In the genomic region with DNA sequence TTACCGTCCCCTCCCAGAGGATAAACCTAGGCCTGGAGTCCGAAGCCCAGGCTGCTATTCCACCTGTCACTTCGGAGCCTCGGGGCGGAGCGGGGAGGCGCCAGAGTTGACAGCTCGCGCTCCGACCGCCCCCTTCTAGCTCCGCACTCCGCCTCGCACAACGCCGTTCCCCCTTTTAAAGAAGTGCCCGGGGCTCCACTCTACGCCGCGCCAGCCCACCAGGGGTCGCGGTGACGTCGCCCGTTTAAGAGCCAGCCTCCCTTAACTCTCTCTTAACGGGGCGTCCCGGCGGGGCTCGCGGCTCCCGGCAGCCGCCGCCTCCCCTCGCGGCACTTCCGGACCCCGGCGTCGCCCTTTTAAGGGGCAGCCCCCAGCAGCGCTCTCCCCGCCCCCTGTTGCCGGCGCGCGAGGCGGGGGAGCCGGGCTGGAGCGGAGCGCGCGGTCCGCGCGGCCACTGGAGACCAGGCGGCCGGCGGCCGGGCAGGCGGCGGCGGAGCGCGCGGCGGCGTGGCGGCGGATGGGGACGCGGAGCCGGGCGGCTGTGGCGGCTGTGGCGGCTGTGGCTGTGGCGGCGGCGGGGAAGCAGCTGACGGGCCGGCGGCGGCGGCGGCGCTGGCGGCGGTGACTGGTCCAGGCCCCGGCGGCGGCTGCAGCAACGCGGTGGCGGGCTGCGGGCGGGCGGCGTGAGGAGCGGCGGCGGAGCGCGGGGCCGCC, we compare ENCODE assay signal across 8 cellular contexts. TPM values are rescaled to one million over a fixed set of nuclear protein-coding genes. Genes with fewer than 3 reads are reported as not detected.
A peak's percentile ranks its signal among the peaks of the same experiment; 100 is the strongest.
DNase-seq lines count a peak whose midpoint lies in the region; ATAC-seq and TF ChIP-seq lines count a peak whose summit lies in the region.

A gene (plus strand): TSS at position 454 of the 714 bp plus-strand sequence. CDS start 364 bp downstream, outside the sequence.

- DNase-seq in Daoy (ENCODE audit: low read depth) (peak; percentile 92), Kasumi-1 (lab: John Stamatoyannopoulos, UW) (peak; percentile 84 to 90), RPMI7951 (ENCODE audit: low read depth) (peak; percentile 91), fibroblast of mammary gland (ENCODE audit: low read depth) (peak; percentile 77)
- DNase-seq in activated T-helper 1 cell treated with anti-CD3 and anti-CD28 coated beads, Interleukin-12 subunit alpha, Interleukin-12 subunit beta, Interleukin-2, Interleukin-4 antibody, amounts not matched to agents 30 ng/mL and 10 ng/mL and 1 ng/mL, durations not matched to agents 14 hours and 24 hours and 36 hours (ENCODE audit: low spot score): peak; percentile 83
- peak; percentile 85 to 94 (median 91) for DNase-seq in naive thymus-derived CD8-positive, alpha-beta T cell
- DNase-seq in stimulated activated naive CD4-positive, alpha-beta T cell (lab: John Stamatoyannopoulos, UW): peak; percentile 83 to 89 (median 86)

- peak; percentile 35 for TF ChIP-seq CTCF in fibroblast of mammary gland (conservative IDR thresholded peaks at IDR 0.05; ENCODE audit: control insufficient read depth, insufficient read depth, low read depth, low read length)

- H3K4me3 Mint-ChIP-seq in activated T-helper 1 cell treated with anti-CD3 and anti-CD28 coated beads, Interleukin-12 subunit alpha, Interleukin-12 subunit beta, Interleukin-2, Interleukin-4 antibody, amounts not matched to agents 30 ng/mL and 10 ng/mL and 1 ng/mL, durations not matched to agents 14 hours and 24 hours and 36 hours: peak within 1 kb of the TSS; percentile 83
- H3K4me3 Mint-ChIP-seq in naive thymus-derived CD8-positive, alpha-beta T cell: peak within 1 kb of the TSS; percentile 71 to 92 (median 82)

- no peak within 1 kb of the TSS for H3K27ac Mint-ChIP-seq in activated T-helper 1 cell treated with anti-CD3 and anti-CD28 coated beads, Interleukin-12 subunit alpha, Interleukin-12 subunit beta, Interleukin-2, Interleukin-4 antibody, amounts not matched to agents 30 ng/mL and 10 ng/mL and 1 ng/mL, durations not matched to agents 14 hours and 24 hours and 36 hours
- peak within 1 kb of the TSS in 9 of 10 donors; percentile 28 to 85 (median 64) for H3K27ac Mint-ChIP-seq in naive thymus-derived CD8-positive, alpha-beta T cell

- peak within 1 kb of the TSS; percentile 55 for H3K4me3 ChIP-seq in fibroblast of mammary gland (ENCODE audit: control insufficient read depth, low read depth, low read length)

- peaks cover 52% of the 10 kb centered on the region for H3K4me1 Mint-ChIP-seq in activated T-helper 1 cell treated with anti-CD3 and anti-CD28 coated beads, Interleukin-12 subunit alpha, Interleukin-12 subunit beta, Interleukin-2, Interleukin-4 antibody, amounts not matched to agents 30 ng/mL and 10 ng/mL and 1 ng/mL, durations not matched to agents 14 hours and 24 hours and 36 hours (ENCODE audit: low read depth)
- H3K4me1 Mint-ChIP-seq in naive thymus-derived CD8-positive, alpha-beta T cell: peaks cover 19 to 46% (median 36%) of the 10 kb centered on the region in 4 donors

- H3K9me3 Mint-ChIP-seq in activated T-helper 1 cell treated with anti-CD3 and anti-CD28 coated beads, Interleukin-12 subunit alpha, Interleukin-12 subunit beta, Interleukin-2, Interleukin-4 antibody, amounts not matched to agents 30 ng/mL and 10 ng/mL and 1 ng/mL, durations not matched to agents 14 hours and 24 hours and 36 hours: no peaks in the 10 kb centered on the region
- H3K9me3 Mint-ChIP-seq in naive thymus-derived CD8-positive, alpha-beta T cell: no peaks in the 10 kb centered on the region

- H3K27me3 Mint-ChIP-seq in activated T-helper 1 cell treated with anti-CD3 and anti-CD28 coated beads, Interleukin-12 subunit alpha, Interleukin-12 subunit beta, Interleukin-2, Interleukin-4 antibody, amounts not matched to agents 30 ng/mL and 10 ng/mL and 1 ng/mL, durations not matched to agents 14 hours and 24 hours and 36 hours (ENCODE audit: insufficient read depth): peaks cover 15% of the 10 kb centered on the region
- peaks cover 0 to 6% (median 0%) of the 10 kb centered on the region in 5 donors for H3K27me3 Mint-ChIP-seq in naive thymus-derived CD8-positive, alpha-beta T cell

- peaks cover 8% of the 10 kb centered on the region for H3K36me3 Mint-ChIP-seq in activated T-helper 1 cell treated with anti-CD3 and anti-CD28 coated beads, Interleukin-12 subunit alpha, Interleukin-12 subunit beta, Interleukin-2, Interleukin-4 antibody, amounts not matched to agents 30 ng/mL and 10 ng/mL and 1 ng/mL, durations not matched to agents 14 hours and 24 hours and 36 hours (ENCODE audit: low read depth)
- no peaks in the 10 kb centered on the region for H3K36me3 Mint-ChIP-seq in naive thymus-derived CD8-positive, alpha-beta T cell

- peak; percentile 84 for ATAC-seq in GM21825 (IDR thresholded peaks at IDR 0.05; ENCODE audit: unreplicated experiment)
- ATAC-seq in naive thymus-derived CD8-positive, alpha-beta T cell: peak; percentile 91 to 94

- POLR2A ChIA-PET in naive thymus-derived CD8-positive, alpha-beta T cell (lab: Charles Lee): interaction anchor here (0.6 to 8.3 kb wide), 11 partner anchors 9 to 135 kb away, joined by 3 to 104 read pairs (median 4); a partner anchor contains a TSS

- intact Hi-C loops in activated T-helper 1 cell treated with anti-CD3 and anti-CD28 coated beads, Interleukin-12 subunit alpha, Interleukin-12 subunit beta, Interleukin-2, Interleukin-4 antibody, amounts not matched to agents 30 ng/mL and 10 ng/mL and 1 ng/mL, durations not matched to agents 14 hours and 24 hours and 36 hours (cut with micrococcal nuclease): loop anchor here (1.0 to 5.0 kb wide), 5 partner anchors 15 to 276 kb away; a partner anchor contains a TSS

RNA-seq across cellular contexts. Expression of the gene that starts here (rescaled TPM):
- total RNA-seq in Daoy (2014; rRNA removed; shearing (Covaris generic)): 12.9 and 15.5 TPM in 2 replicates
- 23.0 and 25.6 TPM in 2 replicates for total RNA-seq in RPMI7951 (2014; rRNA removed; shearing (Covaris generic))
- total RNA-seq in activated T-helper 1 cell treated with anti-CD3 and anti-CD28 coated beads, Interleukin-12 subunit alpha, Interleukin-12 subunit beta, Interleukin-2, Interleukin-4 antibody, amounts not matched to agents 30 ng/mL and 10 ng/mL and 1 ng/mL, durations not matched to agents 14 hours and 24 hours and 36 hours: 19.2 and 25.1 TPM in 2 replicates
- total RNA-seq in naive thymus-derived CD8-positive, alpha-beta T cell: 1 to 10 TPM; 6.2 to 8.1 TPM
- polyA plus RNA-seq in naive thymus-derived CD8-positive, alpha-beta T cell: 1 to 10 TPM in 2 of 3 donors, under 1 TPM in 1; 0.69 to 2.5 (median 1.9) TPM

Comparison
In these comparisons a context has a peak if more than half of its experiments do, and no peak if none do; other contexts are left out.
1. Peak in every context shown above with its lines: DNase-seq, ATAC-seq and H3K4me3 ChIP-seq.